ENCODE assay signal across 8 cellular contexts in the genomic region with DNA sequence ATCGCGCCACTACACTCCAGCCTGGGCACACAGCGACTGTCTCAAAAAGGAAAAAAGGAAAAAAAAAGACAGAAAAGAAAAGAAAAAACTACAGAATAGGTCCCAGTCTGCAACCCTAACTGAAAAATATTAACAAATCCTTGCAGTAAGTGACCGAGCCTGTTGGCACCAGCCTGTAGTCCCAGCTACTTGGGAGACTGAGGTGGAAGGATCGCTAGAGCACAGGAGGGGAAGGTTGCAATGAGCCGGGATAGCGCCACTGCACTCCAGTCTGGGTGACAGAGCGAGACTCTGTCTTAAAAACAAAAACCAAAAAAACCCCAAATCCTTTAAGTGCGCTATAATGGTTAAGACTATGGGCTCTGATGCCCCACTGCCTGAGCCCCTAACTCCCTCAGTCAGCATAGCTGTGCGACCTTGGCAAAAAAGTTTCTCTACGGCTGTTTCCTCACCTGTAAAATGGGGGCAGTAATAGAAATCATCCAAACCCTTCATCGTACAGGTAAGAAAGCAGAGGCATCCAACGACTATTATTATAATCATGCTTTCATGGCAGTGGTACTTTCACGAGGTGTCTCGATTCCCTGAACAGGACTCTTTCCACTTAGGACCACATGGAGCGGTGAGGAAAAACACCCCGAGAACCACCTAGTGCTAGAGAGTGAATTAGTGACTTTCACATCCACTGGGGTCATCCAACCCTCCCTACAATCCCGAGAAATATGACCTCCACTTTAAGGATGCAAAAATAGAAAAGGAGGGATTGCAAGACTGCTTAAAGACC. TPM values are rescaled to one million over a fixed set of nuclear protein-coding genes. Genes with fewer than 3 reads are reported as not detected.
DNase-seq lines count a peak whose midpoint lies in the region; ATAC-seq, FAIRE-seq and TF ChIP-seq lines count a peak whose summit lies in the region.

No MANE protein-coding gene starts in this region.

- CTCF ChIA-PET in K562 (lab: Yijun Ruan, JAX; ENCODE audit: low intra/inter-chr PET ratio) = interaction anchor here (1.3 kb wide), 1 partner anchor 234 kb away, joined by 5 read pairs; no protein-coding TSS in a partner anchor

- no peaks in the 10 kb centered on the region for H3K9me3 ChIP-seq in K562 (replicated peaks; ENCODE audit: control insufficient read depth, insufficient read depth, low read depth, low read length)

- peak overlapping the region; percentile 86 to 92 for H3K9ac ChIP-seq in K562 (ENCODE audit: insufficient read depth in 1 of 2, low read depth in 2 of 2, low read length in 2 of 2)

- H3K4me2 ChIP-seq in K562 (ENCODE audit: insufficient read depth, low read length) = peak overlapping the region; percentile 91

- peak overlapping the region; percentile 82 for H3K4me3 ChIP-seq in GM12864 (ENCODE audit: low read depth, low read length)
- peak overlapping the region; percentile 82 for H3K4me3 ChIP-seq in LNCaP clone FGC (ENCODE audit: low read depth, low read length)
- H3K4me3 ChIP-seq in K562 = peak overlapping the region; percentile 56

- ATAC-seq in K562 (peak; percentile 65), GM18498 (IDR thresholded peaks at IDR 0.05; ENCODE audit: unreplicated experiment) (no peak)
- ATAC-seq in stimulated activated naive CD8-positive, alpha-beta T cell treated with anti-CD3 and anti-CD28 coated beads, Interleukin-15, amount 100 ng/mL, for 72 hours = peak; percentile 27

- BruUV-seq in K562 (replicated peaks; lab: Mats Ljungman, UMichigan) = TSS peak; percentile 70

- peak overlapping the region; percentile 93 for H2AFZ ChIP-seq in K562 (ENCODE audit: low read depth, low read length)

- intact Hi-C loops in K562 (cut with micrococcal nuclease) = loop anchor here (1.0 to 10.0 kb wide), 2 partner anchors 32 to 233 kb away; no protein-coding TSS in a partner anchor

- TF ChIP-seq RAD21 in K562 (CRISPR knock-in tag; conservative IDR thresholded peaks at IDR 0.05 in 1 of 2, IDR thresholded peaks at IDR 0.05 in 1 of 2) = no peak

- peaks cover 21% of the 10 kb centered on the region for H3K27me3 Mint-ChIP-seq in stimulated activated naive CD8-positive, alpha-beta T cell treated with anti-CD3 and anti-CD28 coated beads, Interleukin-15, amount 100 ng/mL, for 72 hours

- POLR2A ChIA-PET in K562 (lab: Yijun Ruan, JAX) = interaction anchor here (0.7 to 2.1 kb wide), 6 partner anchors 10 to 259 kb away, joined by 3 to 12 read pairs (median 3); no protein-coding TSS in a partner anchor

- peaks cover 50% of the 10 kb centered on the region for H3K4me1 Mint-ChIP-seq in stimulated activated naive CD8-positive, alpha-beta T cell treated with anti-CD3 and anti-CD28 coated beads, Interleukin-15, amount 100 ng/mL, for 72 hours

- H4K20me1 ChIP-seq in K562 (replicated peaks; ENCODE audit: control insufficient read depth, insufficient read depth, low read length) = 0 out of 2 replicates have a peak, but pooled peaks cover 4% of the 10 kb centered on the region

- no peaks in the 10 kb centered on the region for H3K9me1 ChIP-seq in K562 (ENCODE audit: control insufficient read depth, insufficient read depth, low read length)

- H3K36me3 ChIP-seq in K562 (ENCODE audit: control insufficient read depth, insufficient read depth, low read length) = peaks cover 28% of the 10 kb centered on the region

- TF ChIP-seq CTCF in GM12864 (IDR thresholded peaks at IDR 0.05; ENCODE audit: low read depth, low read length, missing control alignments) = no peak
- no peak for TF ChIP-seq CTCF in LNCaP clone FGC (IDR thresholded peaks at IDR 0.05; ENCODE audit: control insufficient read depth, extremely low read depth, insufficient read depth)
- no peak for TF ChIP-seq CTCF in K562 (IDR thresholded peaks at IDR 0.05 in 2 of 3, conservative IDR thresholded peaks at IDR 0.05 in 1 of 3; ENCODE audit: insufficient read depth in 2 of 3, low read depth in 1 of 3, low read length in 3 of 3)

- no peak for DNase-seq in GM12864 (ENCODE audit: low read depth)
- no peak for DNase-seq in LNCaP clone FGC (ENCODE audit: low read depth)
- peak in 1 of 4 experiments; percentile 46 for DNase-seq in K562 (ENCODE audit: extremely low read depth in 1 of 4, low spot score in 3 of 4)
- DNase-seq in stimulated activated naive CD8-positive, alpha-beta T cell treated with anti-CD3 and anti-CD28 coated beads, Interleukin-15, amount 100 ng/mL, for 72 hours = peak in 1 of 2 donors; percentile 2
- DNase-seq in AG08396 (ENCODE audit: low spot score) = no peak
- no peak for DNase-seq in stimulated activated CD4-positive, alpha-beta T cell treated with anti-CD3 and anti-CD28 coated beads, Interleukin-12 subunit alpha, Interleukin-12 subunit beta, amount 100 ng/mL, for 4 hours

- WGBS in K562 (ENCODE audit: insufficient coverage, low coverage, missing lambda C conversion rate) = 0% methylated on average over 18 of the region's 18 CpGs

- TF ChIP-seq POLR2A in K562 (conservative IDR thresholded peaks at IDR 0.05) = no peak; the same call in 1 of the 2 replicates

- peak overlapping the region; percentile 97 to 98 for H3K27ac Mint-ChIP-seq in stimulated activated naive CD8-positive, alpha-beta T cell treated with anti-CD3 and anti-CD28 coated beads, Interleukin-15, amount 100 ng/mL, for 72 hours

- in situ Hi-C loops in K562 (cut with MboI) = no loop called here

- no peak for TF ChIP-seq EP300 in K562 (IDR thresholded peaks at IDR 0.05; ENCODE audit: low read length)

- no peaks in the 10 kb centered on the region for H3K9me3 Mint-ChIP-seq in stimulated activated naive CD8-positive, alpha-beta T cell treated with anti-CD3 and anti-CD28 coated beads, Interleukin-15, amount 100 ng/mL, for 72 hours

- no peak for FAIRE-seq in K562 (lab: Jason Lieb, UNC)

- H3K79me2 ChIP-seq in K562 (ENCODE audit: control insufficient read depth, insufficient read depth, low read length) = peaks cover 64% of the 10 kb centered on the region

- H3K27ac ChIP-seq in K562 (ENCODE audit: extremely low read depth, low read depth, low read length) (peak overlapping the region; percentile 84), layer of hippocampus (ENCODE audit: low read depth, low read length) (peak overlapping the region; percentile 55)

- peaks cover 17 to 27% of the 10 kb centered on the region in 2 experiments; a peak in 4 of 5 replicates for H3K4me1 ChIP-seq in K562 (replicated peaks in 1 of 2; ENCODE audit: control insufficient read depth in 2 of 2, insufficient read depth in 2 of 2, low read length in 2 of 2)

- no peaks in the 10 kb centered on the region for H3K27me3 ChIP-seq in K562 (ENCODE audit: control insufficient read depth in 2 of 2, insufficient read depth in 2 of 2, low read length in 2 of 2)
- H3K27me3 ChIP-seq in layer of hippocampus (ENCODE audit: control insufficient read depth, insufficient read depth, low read length) = no peaks in the 10 kb centered on the region

- peak overlapping the region; percentile 93 to 94 for H3K4me3 Mint-ChIP-seq in stimulated activated naive CD8-positive, alpha-beta T cell treated with anti-CD3 and anti-CD28 coated beads, Interleukin-15, amount 100 ng/mL, for 72 hours

TF ChIP-seq in K562, 482 proteins besides CTCF, POLR2A, EP300 and RAD21 (continues in another document):
- TF ChIP-seq ESRRA (IDR thresholded peaks at IDR 0.05; ENCODE audit: borderline replicate concordance, low read depth) (0 out of 2 replicates have a peak, but pooled peaks have one; percentile 18), TAF1 (IDR thresholded peaks at IDR 0.05; ENCODE audit: control insufficient read depth, extremely low read depth, insufficient read depth, low read length, severe bottlenecking) (peak; percentile 1), TFAM (CRISPR knock-in tag; conservative IDR thresholded peaks at IDR 0.05) (no peak), NBN (IDR thresholded peaks at IDR 0.05; ENCODE audit: low read depth) (0 out of 2 replicates have a peak, but pooled peaks have one; percentile 9), NUFIP1 (IDR thresholded peaks at IDR 0.05; ENCODE audit: partially characterized antibody) (peak; percentile 14), SIN3A (IDR thresholded peaks at IDR 0.05; ENCODE audit: borderline replicate concordance in 2 of 2, control insufficient read depth in 1 of 2, low read depth in 2 of 2, low read length in 2 of 2) (0 out of 4 replicates have a peak, but pooled peaks of 1 of the 2 experiments have one; percentile 0), VEZF1 (CRISPR knock-in tag; IDR thresholded peaks at IDR 0.05) (0 out of 2 replicates have a peak, but pooled peaks have one; percentile 3)

RNA-seq across cellular contexts. Expression of gene TOMM7, which starts 0.8 kb away (rescaled TPM):
- 33.0 and 56.7 TPM in 2 replicates for total RNA-seq in K562 (2011; cell fraction: chromatin; rRNA removed; ENCODE audit: low replicate concordance)
- total RNA-seq in K562 (2011; cell fraction: nucleolus; rRNA removed) = 99.1 and 138 TPM in 2 replicates
- 91.9 and 144 TPM in 2 replicates for total RNA-seq in K562 (2011; cell fraction: nucleoplasm; rRNA removed)
- 254 and 299 TPM in 2 replicates for total RNA-seq in K562 (2014; rRNA removed)
- 527 and 643 TPM in 2 replicates for total RNA-seq in K562 (2014; rRNA removed; fragmentation: Illumina TruSeq; extraction: Trizol)
- total RNA-seq in K562 (2015; rRNA removed; fragmentation: Illumina TruSeq; extraction: Trizol) = 301 and 309 TPM in 2 replicates
- 421 and 457 TPM in 2 replicates for total RNA-seq in K562 (2021)
- polyA plus RNA-seq in K562 (2011; rRNA removed) = 1,717 and 2,316 TPM in 2 replicates
- 211 and 453 TPM in 2 replicates for polyA plus RNA-seq in K562 (2011; cell fraction: cytosol; rRNA removed)
- 114 and 243 TPM in 2 replicates for polyA plus RNA-seq in K562 (2011; cell fraction: nucleus; rRNA removed)
- polyA plus RNA-seq in K562 (2012) = 614 and 759 TPM in 2 replicates
- polyA plus RNA-seq in K562 (2014; fragmentation: Illumina TruSeq; extraction: Trizol) = 263 and 283 TPM in 2 replicates
- polyA plus RNA-seq in K562 (2014; fragmentation: Nextera tagmentation; extraction: Ambion mirVana) = 100 to 1,000 TPM; 787 to 797 TPM
- 564 and 638 TPM in 2 replicates for polyA plus RNA-seq in K562 (2014; rRNA removed)
- 96.8 and 124 TPM in 2 replicates for polyA minus RNA-seq in K562 (2011; rRNA and poly(A)+ RNA removed)
- 53.5 and 72.6 TPM in 2 replicates for polyA minus RNA-seq in K562 (2011; cell fraction: cytosol; rRNA and poly(A)+ RNA removed)
- 31.4 and 79.2 TPM in 2 replicates for polyA minus RNA-seq in K562 (2011; cell fraction: nucleus; rRNA and poly(A)+ RNA removed)
